25 cellular contexts compared by ENCODE assay signal in genomic region chr1:156021954-156022353, GRCh38. TPM values are rescaled to one million over a fixed set of nuclear protein-coding genes. Genes with fewer than 3 reads are reported as not detected.
A peak's percentile ranks its signal among the peaks of the same experiment; 100 is the strongest.
DNase-seq lines count a peak whose midpoint lies in the region; ATAC-seq, FAIRE-seq and TF ChIP-seq lines count a peak whose summit lies in the region.
"Had no signal": no experiment of that assay in that cellular context is flagged by ENCODE, and none has a peak within 500 bp of the region (broad histone marks: within the 10 kb centered on the region; RNA-seq: fewer than 3 reads in every experiment).

No MANE protein-coding gene starts in this region.

- FAIRE-seq in K562 (lab: Jason Lieb, UNC), result no peak
- FAIRE-seq: GM12892 had no signal

- dilution Hi-C loops in mammary epithelial cell (cut with HindIII; ENCODE audit: low sequenced_read_pairs), result no loop called here

- no peaks in the 10 kb centered on the region for H4K20me1 ChIP-seq in mammary epithelial cell (ENCODE audit: insufficient read depth, low read length)
- no peaks in the 10 kb centered on the region for H4K20me1 ChIP-seq in K562 (replicated peaks; ENCODE audit: control insufficient read depth, insufficient read depth, low read length)

- no peaks in the 10 kb centered on the region for H3K9me1 ChIP-seq in K562 (ENCODE audit: control insufficient read depth, insufficient read depth, low read length)

- POLR2A ChIA-PET in K562 (lab: Yijun Ruan, JAX), result interaction anchor here (0.8 to 1.6 kb wide), 5 partner anchors 8 to 88 kb away, joined by 3 to 10 read pairs (median 3); partner anchors contain the start of gene KHDC4

- in situ Hi-C loops in mammary epithelial cell (cut with MboI; ENCODE audit: low sequenced_read_pairs in 2 of 2) (no loop called here), K562 (cut with MboI) (no loop called here)

- no peak overlapping the region for H3K27ac ChIP-seq in mammary epithelial cell (ENCODE audit: insufficient read depth, low read depth, low read length)
- H3K27ac ChIP-seq in breast epithelium, result no peak overlapping the region
- no peak overlapping the region for H3K27ac ChIP-seq in K562 (ENCODE audit: extremely low read depth, low read depth, low read length)
- H3K27ac ChIP-seq: epithelial cell of prostate, foreskin keratinocyte, left lung, SK-N-MC, transverse colon had no signal

- H3K27me3 Mint-ChIP-seq in progenitor cell of endocrine pancreas, result peaks cover 5% of the 10 kb centered on the region

- H3K27me3 ChIP-seq in mammary epithelial cell (ENCODE audit: insufficient read depth, low read length) (no peaks in the 10 kb centered on the region), breast epithelium (no peaks in the 10 kb centered on the region), K562 (ENCODE audit: control insufficient read depth in 2 of 2, insufficient read depth in 2 of 2, low read length in 2 of 2) (no peaks in the 10 kb centered on the region)
- H3K27me3 ChIP-seq: dorsolateral prefrontal cortex, foreskin keratinocyte, left lung, stomach, transverse colon had no signal

- BruUV-seq in mammary epithelial cell (replicated peaks; lab: Mats Ljungman, UMichigan) (no TSS peak), K562 (replicated peaks; lab: Mats Ljungman, UMichigan) (no TSS peak)

- H3K4me3 ChIP-seq in mammary epithelial cell (replicated peaks in 1 of 3; ENCODE audit: insufficient read depth in 1 of 3, low read depth in 2 of 3, low read length in 3 of 3) (no peak overlapping the region), breast epithelium (no peak overlapping the region), K562 (no peak overlapping the region)
- H3K4me3 ChIP-seq: transverse colon had no signal

- H3K27ac Mint-ChIP-seq in progenitor cell of endocrine pancreas, result peak overlapping the region; percentile 45

- H3K9ac ChIP-seq in mammary epithelial cell (ENCODE audit: insufficient read depth, low read length), result no peak overlapping the region
- H3K9ac ChIP-seq in K562 (ENCODE audit: insufficient read depth in 1 of 2, low read depth in 2 of 2, low read length in 2 of 2), result no peak overlapping the region

- TF ChIP-seq CTCF in mammary epithelial cell (conservative IDR thresholded peaks at IDR 0.05 in 1 of 2, IDR thresholded peaks at IDR 0.05 in 1 of 2; ENCODE audit: extremely low read depth in 1 of 2, insufficient read depth in 1 of 2, low read depth in 1 of 2, low read length in 2 of 2) (no peak), breast epithelium (IDR thresholded peaks at IDR 0.05) (no peak), K562 (IDR thresholded peaks at IDR 0.05 in 2 of 3, conservative IDR thresholded peaks at IDR 0.05 in 1 of 3; ENCODE audit: insufficient read depth in 2 of 3, low read depth in 1 of 3, low read length in 3 of 3) (no peak), progenitor cell of endocrine pancreas (IDR thresholded peaks at IDR 0.05; ENCODE audit: unreplicated experiment) (no peak)

- 54% methylated on average over 2 of the region's 2 CpGs for WGBS in mammary epithelial cell (ENCODE audit: low coverage, missing lambda C conversion rate)
- WGBS in K562 (ENCODE audit: insufficient coverage, low coverage, missing lambda C conversion rate), result 85% methylated on average over 2 of the region's 2 CpGs

- H3K4me1 ChIP-seq in mammary epithelial cell (ENCODE audit: insufficient read depth, low read length) (peaks cover 14% of the 10 kb centered on the region), breast epithelium (no peaks in the 10 kb centered on the region), K562 (replicated peaks in 1 of 2; ENCODE audit: control insufficient read depth in 2 of 2, insufficient read depth in 2 of 2, low read length in 2 of 2) (peaks cover 11% of the 10 kb centered on the region in 2 experiments; a peak in 4 of 5 replicates)
- H3K4me1 ChIP-seq: foreskin keratinocyte had no signal

- peaks cover 11% of the 10 kb centered on the region for H3K36me3 ChIP-seq in mammary epithelial cell (ENCODE audit: insufficient read depth, low read length)
- no peaks in the 10 kb centered on the region for H3K36me3 ChIP-seq in breast epithelium
- H3K36me3 ChIP-seq in K562 (ENCODE audit: control insufficient read depth, insufficient read depth, low read length), result peaks cover 27% of the 10 kb centered on the region; the same call in 2 of the 3 replicates

- H3K4me2 ChIP-seq in mammary epithelial cell (ENCODE audit: insufficient read depth, low read depth, low read length) (no peak overlapping the region), K562 (ENCODE audit: insufficient read depth, low read length) (no peak overlapping the region)

- peaks cover 30% of the 10 kb centered on the region for H3K79me2 ChIP-seq in mammary epithelial cell (ENCODE audit: insufficient read depth, low read length)
- peaks cover 26% of the 10 kb centered on the region for H3K79me2 ChIP-seq in K562 (ENCODE audit: control insufficient read depth, insufficient read depth, low read length)

- H2AFZ ChIP-seq in mammary epithelial cell (ENCODE audit: low read depth, low read length), result peak overlapping the region; percentile 1
- peak overlapping the region; percentile 34 for H2AFZ ChIP-seq in K562 (ENCODE audit: low read depth, low read length)

- H3K9me3 ChIP-seq in mammary epithelial cell (replicated peaks; ENCODE audit: insufficient read depth, low read length) (no peaks in the 10 kb centered on the region), breast epithelium (no peaks in the 10 kb centered on the region), K562 (replicated peaks; ENCODE audit: control insufficient read depth, insufficient read depth, low read depth, low read length) (no peaks in the 10 kb centered on the region)
- H3K9me3 ChIP-seq: left lung, stomach, transverse colon had no signal

- peaks cover 8% of the 10 kb centered on the region for H3K36me3 Mint-ChIP-seq in progenitor cell of endocrine pancreas (ENCODE audit: insufficient read depth)

- ATAC-seq in K562 (no peak), GM18909 (IDR thresholded peaks at IDR 0.05; ENCODE audit: poor library complexity, unreplicated experiment) (no peak)
- ATAC-seq: activated CD4-positive, CD25-positive, alpha-beta regulatory T cell treated with anti-CD3 and anti-CD28 coated beads, Interleukin-2, amount 50 U/mL, for 24 hours; foreskin keratinocyte; left lung had no signal

- TF ChIP-seq POLR2A in breast epithelium (IDR thresholded peaks at IDR 0.05) (no peak), K562 (conservative IDR thresholded peaks at IDR 0.05) (no peak)

- no peak overlapping the region for H3K4me3 Mint-ChIP-seq in progenitor cell of endocrine pancreas (ENCODE audit: low read depth)

- CTCF ChIA-PET in mammary epithelial cell (lab: Charles Lee; ENCODE audit: low non-redundant PET), result no interaction called here
- CTCF ChIA-PET in K562 (lab: Yijun Ruan, JAX; ENCODE audit: low intra/inter-chr PET ratio), result no interaction called here

- no peak for TF ChIP-seq RAD21 in K562 (CRISPR knock-in tag; conservative IDR thresholded peaks at IDR 0.05 in 1 of 2, IDR thresholded peaks at IDR 0.05 in 1 of 2)

- intact Hi-C loops in mammary epithelial cell (cut with micrococcal nuclease), result loop anchor here (1.0 to 2.0 kb wide), 2 partner anchors 21 to 31 kb away; partner anchors contain the start of gene UBQLN4
- intact Hi-C loops in breast epithelium (cut with DNase I; ENCODE audit: low total_unique reads), result no loop called here
- intact Hi-C loops in K562 (cut with micrococcal nuclease), result no loop called here

- no peak for TF ChIP-seq EP300 in K562 (IDR thresholded peaks at IDR 0.05; ENCODE audit: low read length)

- H3K4me1 Mint-ChIP-seq in progenitor cell of endocrine pancreas (ENCODE audit: low read depth), result peaks cover 13% of the 10 kb centered on the region

- no peaks in the 10 kb centered on the region for H3K9me3 Mint-ChIP-seq in progenitor cell of endocrine pancreas (ENCODE audit: low read depth)
- H3K9me3 Mint-ChIP-seq: immature natural killer cell had no signal

- no peak for DNase-seq in mammary epithelial cell
- no peak for DNase-seq in breast epithelium (ENCODE audit: low spot score in 2 of 2)
- DNase-seq in K562 (ENCODE audit: extremely low read depth in 1 of 4, low spot score in 3 of 4), result no peak
- no peak for DNase-seq in progenitor cell of endocrine pancreas (ENCODE audit: low spot score, unreplicated experiment)
- no peak for DNase-seq in activated gamma-delta T cell (lab: John Stamatoyannopoulos, UW)
- DNase-seq: activated gamma-delta T cell treated with Interleukin-2 at 50 U/mL for 16 hours; central memory CD4-positive, alpha-beta T cell; DMS79 treated with DMSO at 0.1 percent for 48 hours; dorsolateral prefrontal cortex; foreskin keratinocyte; GOT3; immature natural killer cell; left lung; midbrain; NCI-H1436; NCI-H524; RPMI8226; stimulated activated CD4-positive, alpha-beta T cell treated with anti-CD3 and anti-CD28 coated beads, Interleukin-2, amount 100 ng/mL, for 48 hours; stomach; transverse colon had no signal

RNA-seq across cellular contexts. Expression of gene SSR2, which starts 1.2 kb away (rescaled TPM):
- total RNA-seq in mammary epithelial cell (100 to 1,000 TPM; 158 to 195 TPM), breast epithelium (100 to 1,000 TPM; 305 to 407 (median 370) TPM), K562 (2014; rRNA removed) (161 and 196 TPM in 2 replicates), K562 (2014; rRNA removed; fragmentation: Illumina TruSeq; extraction: Trizol) (211 and 214 TPM in 2 replicates), K562 (2015; rRNA removed; fragmentation: Illumina TruSeq; extraction: Trizol) (228 TPM in 2 replicates), K562 (2021) (167 and 183 TPM in 2 replicates), progenitor cell of endocrine pancreas (299 and 301 TPM in 2 replicates)
- polyA plus RNA-seq in mammary epithelial cell (511 TPM), K562 (2011; rRNA removed) (411 and 494 TPM in 2 replicates), K562 (2014; fragmentation: Illumina TruSeq; extraction: Trizol) (350 and 402 TPM in 2 replicates), K562 (2014; fragmentation: Nextera tagmentation; extraction: Ambion mirVana) (100 to 1,000 TPM; 370 to 392 TPM), K562 (2014; rRNA removed) (240 and 277 TPM in 2 replicates)
- 194 TPM for polyA minus RNA-seq in mammary epithelial cell
- total RNA-seq in K562 (2011; cell fraction: chromatin; rRNA removed; ENCODE audit: low replicate concordance), result 135 and 263 TPM in 2 replicates
- 381 and 406 TPM in 2 replicates for total RNA-seq in K562 (2011; cell fraction: nucleolus; rRNA removed)
- total RNA-seq in K562 (2011; cell fraction: nucleoplasm; rRNA removed), result 336 and 340 TPM in 2 replicates
- 526 and 973 TPM in 2 replicates for polyA plus RNA-seq in K562 (2011; cell fraction: cytosol; rRNA removed)
- 138 and 218 TPM in 2 replicates for polyA plus RNA-seq in K562 (2011; cell fraction: nucleus; rRNA removed)
- 186 and 526 TPM in 2 replicates for polyA plus RNA-seq in K562 (2012)
- polyA minus RNA-seq in K562 (2011; rRNA and poly(A)+ RNA removed), result 232 and 241 TPM in 2 replicates
- 105 and 113 TPM in 2 replicates for polyA minus RNA-seq in K562 (2011; cell fraction: cytosol; rRNA and poly(A)+ RNA removed)
- polyA minus RNA-seq in K562 (2011; cell fraction: nucleus; rRNA and poly(A)+ RNA removed), result 23.0 and 51.5 TPM in 2 replicates

RNA-seq across cellular contexts. Expression of gene UBQLN4, which starts 31.6 kb away (rescaled TPM):
- total RNA-seq in mammary epithelial cell (10 to 100 TPM; 20.3 to 39.9 TPM), breast epithelium (10 to 100 TPM; 22.1 to 27.1 (median 23.3) TPM), K562 (2014; rRNA removed) (35.1 and 38.1 TPM in 2 replicates), K562 (2014; rRNA removed; fragmentation: Illumina TruSeq; extraction: Trizol) (28.9 TPM in 2 replicates), K562 (2015; rRNA removed; fragmentation: Illumina TruSeq; extraction: Trizol) (35.8 and 37.0 TPM in 2 replicates), K562 (2021) (59.0 and 61.3 TPM in 2 replicates), progenitor cell of endocrine pancreas (94.2 and 97.8 TPM in 2 replicates)
- polyA plus RNA-seq in mammary epithelial cell (34.3 TPM), K562 (2011; rRNA removed) (65.5 and 66.5 TPM in 2 replicates), K562 (2014; fragmentation: Illumina TruSeq; extraction: Trizol) (60.1 and 60.6 TPM in 2 replicates), K562 (2014; fragmentation: Nextera tagmentation; extraction: Ambion mirVana) (10 to 100 TPM; 13.5 to 31.2 TPM), K562 (2014; rRNA removed) (55.2 and 57.7 TPM in 2 replicates)
- 57.3 TPM for polyA minus RNA-seq in mammary epithelial cell
- total RNA-seq in K562 (2011; cell fraction: chromatin; rRNA removed; ENCODE audit: low replicate concordance), result 61.1 and 123 TPM in 2 replicates
- 50.0 and 64.5 TPM in 2 replicates for total RNA-seq in K562 (2011; cell fraction: nucleolus; rRNA removed)
- 60.2 and 75.3 TPM in 2 replicates for total RNA-seq in K562 (2011; cell fraction: nucleoplasm; rRNA removed)
- polyA plus RNA-seq in K562 (2011; cell fraction: cytosol; rRNA removed), result 70.3 and 86.6 TPM in 2 replicates
- 113 and 152 TPM in 2 replicates for polyA plus RNA-seq in K562 (2011; cell fraction: nucleus; rRNA removed)
- 42.0 and 54.4 TPM in 2 replicates for polyA plus RNA-seq in K562 (2012)
- polyA minus RNA-seq in K562 (2011; rRNA and poly(A)+ RNA removed), result 46.3 and 64.9 TPM in 2 replicates
- 42.7 and 42.8 TPM in 2 replicates for polyA minus RNA-seq in K562 (2011; cell fraction: cytosol; rRNA and poly(A)+ RNA removed)
- polyA minus RNA-seq in K562 (2011; cell fraction: nucleus; rRNA and poly(A)+ RNA removed), result 24.6 and 31.0 TPM in 2 replicates

RNA-seq across cellular contexts. Expression of gene LAMTOR2, which starts 32.6 kb away (rescaled TPM):
- total RNA-seq in mammary epithelial cell (10 to 100 TPM; 43.7 to 71.3 TPM), breast epithelium (10 to 100 TPM; 60.7 to 75.5 (median 69.8) TPM), K562 (2014; rRNA removed) (92.7 and 98.7 TPM in 2 replicates), K562 (2014; rRNA removed; fragmentation: Illumina TruSeq; extraction: Trizol) (28.6 and 43.2 TPM in 2 replicates), K562 (2015; rRNA removed; fragmentation: Illumina TruSeq; extraction: Trizol) (69.3 and 74.6 TPM in 2 replicates), K562 (2021) (59.2 and 66.6 TPM in 2 replicates), progenitor cell of endocrine pancreas (61.0 and 63.0 TPM in 2 replicates)
- polyA plus RNA-seq in mammary epithelial cell (128 TPM), K562 (2011; rRNA removed) (39.0 and 62.8 TPM in 2 replicates), K562 (2014; fragmentation: Illumina TruSeq; extraction: Trizol) (64.0 and 81.6 TPM in 2 replicates), K562 (2014; fragmentation: Nextera tagmentation; extraction: Ambion mirVana) (100 to 1,000 TPM; 157 to 161 TPM), K562 (2014; rRNA removed) (88.8 and 91.0 TPM in 2 replicates)
- 82.3 TPM for polyA minus RNA-seq in mammary epithelial cell
- 9.0 and 18.3 TPM in 2 replicates for total RNA-seq in K562 (2011; cell fraction: chromatin; rRNA removed; ENCODE audit: low replicate concordance)
- total RNA-seq in K562 (2011; cell fraction: nucleolus; rRNA removed), result 19.3 and 22.5 TPM in 2 replicates
- 16.0 and 16.2 TPM in 2 replicates for total RNA-seq in K562 (2011; cell fraction: nucleoplasm; rRNA removed)
- polyA plus RNA-seq in K562 (2011; cell fraction: cytosol; rRNA removed), result 100 and 125 TPM in 2 replicates
- polyA plus RNA-seq in K562 (2011; cell fraction: nucleus; rRNA removed), result 37.5 and 38.3 TPM in 2 replicates
- 84.9 and 94.8 TPM in 2 replicates for polyA plus RNA-seq in K562 (2012)
- 19.4 and 21.7 TPM in 2 replicates for polyA minus RNA-seq in K562 (2011; rRNA and poly(A)+ RNA removed)
- 15.4 and 23.8 TPM in 2 replicates for polyA minus RNA-seq in K562 (2011; cell fraction: cytosol; rRNA and poly(A)+ RNA removed)
- polyA minus RNA-seq in K562 (2011; cell fraction: nucleus; rRNA and poly(A)+ RNA removed), result 9.3 and 18.7 TPM in 2 replicates

RNA-seq across cellular contexts. Expression of gene RAB25, which starts 39.0 kb away (rescaled TPM):
- total RNA-seq in mammary epithelial cell, result 10 to 100 TPM; 24.0 to 44.4 TPM
- 131 TPM for polyA plus RNA-seq in mammary epithelial cell
- polyA minus RNA-seq in mammary epithelial cell, result 110 TPM
- 10 to 100 TPM in 2 of 3 donors, not detected in 1; 40.3 to 68.6 TPM for total RNA-seq in breast epithelium
- total RNA-seq in K562 (2011; cell fraction: chromatin; rRNA removed; ENCODE audit: low replicate concordance), result not detected in 2 replicates
- not detected in 2 replicates for total RNA-seq in K562 (2011; cell fraction: nucleolus; rRNA removed)
- not detected in 2 replicates for total RNA-seq in K562 (2011; cell fraction: nucleoplasm; rRNA removed)
- total RNA-seq in K562 (2014; rRNA removed), result not detected in 2 replicates
- total RNA-seq in K562 (2014; rRNA removed; fragmentation: Illumina TruSeq; extraction: Trizol), result not detected in 2 replicates
- total RNA-seq in K562 (2015; rRNA removed; fragmentation: Illumina TruSeq; extraction: Trizol), result not detected in 2 replicates
- 0.27 and 0.49 TPM in 2 replicates for total RNA-seq in K562 (2021)
- polyA plus RNA-seq in K562 (2011; rRNA removed), result 0.10 and 0.68 TPM in 2 replicates
- polyA plus RNA-seq in K562 (2011; cell fraction: cytosol; rRNA removed), result 0.30 and 0.37 TPM in 2 replicates
- 0.24 TPM in 1 of 2 replicates, not detected in the other for polyA plus RNA-seq in K562 (2011; cell fraction: nucleus; rRNA removed)
- 0.18 and 0.36 TPM in 2 replicates for polyA plus RNA-seq in K562 (2012)
- polyA plus RNA-seq in K562 (2014; fragmentation: Illumina TruSeq; extraction: Trizol), result not detected in 2 replicates
- under 1 TPM in 1 of 2 experiments, not detected in 1; 0.13 TPM for polyA plus RNA-seq in K562 (2014; fragmentation: Nextera tagmentation; extraction: Ambion mirVana)
- polyA plus RNA-seq in K562 (2014; rRNA removed), result 0.45 TPM in 1 of 2 replicates, not detected in the other
- polyA minus RNA-seq in K562 (2011; rRNA and poly(A)+ RNA removed), result 0.75 TPM in 1 of 2 replicates, not detected in the other
- not detected in 2 replicates for polyA minus RNA-seq in K562 (2011; cell fraction: cytosol; rRNA and poly(A)+ RNA removed)
- not detected in 2 replicates for polyA minus RNA-seq in K562 (2011; cell fraction: nucleus; rRNA and poly(A)+ RNA removed)
- 93.8 and 99.1 TPM in 2 replicates for total RNA-seq in progenitor cell of endocrine pancreas
- polyA plus RNA-seq: immature natural killer cell had no signal

RNA-seq across cellular contexts. Expression of gene ARHGEF2, which starts 43.6 kb away (rescaled TPM):
- 100 to 1,000 TPM in 1 of 2 donors, 10 to 100 TPM in 1; 79.4 to 161 TPM for total RNA-seq in mammary epithelial cell
- polyA plus RNA-seq in mammary epithelial cell, result 69.9 TPM
- 60.4 TPM for polyA minus RNA-seq in mammary epithelial cell
- 10 to 100 TPM; 81.8 to 93.7 (median 90.4) TPM for total RNA-seq in breast epithelium
- 175 and 365 TPM in 2 replicates for total RNA-seq in K562 (2011; cell fraction: chromatin; rRNA removed; ENCODE audit: low replicate concordance)
- total RNA-seq in K562 (2011; cell fraction: nucleolus; rRNA removed), result 135 and 163 TPM in 2 replicates
- total RNA-seq in K562 (2011; cell fraction: nucleoplasm; rRNA removed), result 142 and 179 TPM in 2 replicates
- 113 and 119 TPM in 2 replicates for total RNA-seq in K562 (2014; rRNA removed)
- 59.1 and 66.7 TPM in 2 replicates for total RNA-seq in K562 (2014; rRNA removed; fragmentation: Illumina TruSeq; extraction: Trizol)
- total RNA-seq in K562 (2015; rRNA removed; fragmentation: Illumina TruSeq; extraction: Trizol), result 62.2 and 63.9 TPM in 2 replicates
- 147 and 162 TPM in 2 replicates for total RNA-seq in K562 (2021)
- polyA plus RNA-seq in K562 (2011; rRNA removed), result 52.8 and 100 TPM in 2 replicates
- 40.6 and 45.1 TPM in 2 replicates for polyA plus RNA-seq in K562 (2011; cell fraction: cytosol; rRNA removed)
- polyA plus RNA-seq in K562 (2011; cell fraction: nucleus; rRNA removed), result 202 and 207 TPM in 2 replicates
- 106 and 239 TPM in 2 replicates for polyA plus RNA-seq in K562 (2012)
- polyA plus RNA-seq in K562 (2014; fragmentation: Illumina TruSeq; extraction: Trizol), result 121 and 136 TPM in 2 replicates
- polyA plus RNA-seq in K562 (2014; fragmentation: Nextera tagmentation; extraction: Ambion mirVana), result 1 to 10 TPM; 7.1 to 8.9 TPM
- 79.1 and 95.7 TPM in 2 replicates for polyA plus RNA-seq in K562 (2014; rRNA removed)
- polyA minus RNA-seq in K562 (2011; rRNA and poly(A)+ RNA removed), result 70.3 and 101 TPM in 2 replicates
- 51.2 and 55.2 TPM in 2 replicates for polyA minus RNA-seq in K562 (2011; cell fraction: cytosol; rRNA and poly(A)+ RNA removed)
- polyA minus RNA-seq in K562 (2011; cell fraction: nucleus; rRNA and poly(A)+ RNA removed), result 72.3 and 98.7 TPM in 2 replicates
- 103 and 111 TPM in 2 replicates for total RNA-seq in progenitor cell of endocrine pancreas
